In genomic region chr20:23082846-23083552, GRCh38 we compare ENCODE assay signal across 13 cellular contexts. TPM values are rescaled to one million over a fixed set of nuclear protein-coding genes. Genes with fewer than 3 reads are reported as not detected.
DNase-seq lines count a peak whose midpoint lies in the region; ATAC-seq, FAIRE-seq and TF ChIP-seq lines count a peak whose summit lies in the region.
"Had no signal": no experiment of that assay in that cellular context is flagged by ENCODE, and none has a peak within 500 bp of the region (broad histone marks: within the 10 kb centered on the region; RNA-seq: fewer than 3 reads in every experiment).

No MANE protein-coding gene starts in this region.

- H3K79me2 ChIP-seq in keratinocyte (ENCODE audit: control insufficient read depth, insufficient read depth, low read length) = no peaks in the 10 kb centered on the region
- no peaks in the 10 kb centered on the region for H3K79me2 ChIP-seq in neural progenitor cell (ENCODE audit: low read depth)

- H3K27ac Mint-ChIP-seq in WTC11 (no peak overlapping the region), neural progenitor cell (no peak overlapping the region)
- H3K27ac Mint-ChIP-seq: activated CD4-positive, alpha-beta T cell treated with anti-CD3 and anti-CD28 coated beads, Interleukin-2, amount 10 ng/mL, durations not matched to agents 24 days and 14 days had no signal

- H4K20me1 ChIP-seq in keratinocyte (ENCODE audit: control insufficient read depth, extremely low read depth, insufficient read depth, low read length) (no peaks in the 10 kb centered on the region), neural progenitor cell (ENCODE audit: low read depth) (no peaks in the 10 kb centered on the region)

- DNase-seq in HPDE6-E6E7 (ENCODE audit: extremely low spot score) = peak; percentile 62
- DNase-seq in WTC11 (ENCODE audit: low spot score) = peak; percentile 40
- DNase-seq in keratinocyte (ENCODE audit: low read depth, low spot score) = no peak
- DNase-seq in spleen = peak; percentile 85
- no peak for DNase-seq in HTR-8/SVneo (ENCODE audit: insufficient read length, low spot score)
- DNase-seq in neural progenitor cell (ENCODE audit: low spot score) = no peak
- no peak for DNase-seq in G401 (ENCODE audit: low spot score)
- DNase-seq: activated CD4-positive, alpha-beta T cell treated with anti-CD3 and anti-CD28 coated beads, Interleukin-2, amount 10 ng/mL, durations not matched to agents 24 days and 14 days; amniotic stem cell; Kasumi-1 had no signal

- intact Hi-C loops in spleen (cut with DNase I; ENCODE audit: low total_unique reads) = no loop called here

- peak; percentile 76 for ATAC-seq in WTC11
- no peak for ATAC-seq in GM21367 (IDR thresholded peaks at IDR 0.05; ENCODE audit: unreplicated experiment)
- ATAC-seq: Panc1 had no signal

- no peaks in the 10 kb centered on the region for H3F3A ChIP-seq in neural progenitor cell (ENCODE audit: low read depth)

- WGBS in spleen, 5 donors = 47 to 70% (median 52%) methylated on average over 9 of the region's 9 CpGs

- H3K4me1 ChIP-seq in keratinocyte (ENCODE audit: control insufficient read depth, extremely low read depth, insufficient read depth, low read length) = peaks cover 10% of the 10 kb centered on the region
- peaks cover 5 to 84% (median 64%) of the 10 kb centered on the region in 6 donors for H3K4me1 ChIP-seq in spleen
- peaks cover 17% of the 10 kb centered on the region for H3K4me1 ChIP-seq in neural progenitor cell

- H3K36me3 Mint-ChIP-seq in WTC11 (no peaks in the 10 kb centered on the region), neural progenitor cell (no peaks in the 10 kb centered on the region)

- dilution Hi-C loops in keratinocyte (cut with MboI; ENCODE audit: extremely low pct_ligation_motif_present, low sequenced_read_pairs) = no loop called here

- peak overlapping the region; percentile 44 for H3K4me2 ChIP-seq in keratinocyte (ENCODE audit: control insufficient read depth, extremely low read depth, insufficient read depth, low read depth, low read length)
- no peak overlapping the region for H3K4me2 ChIP-seq in neural progenitor cell

- no peaks in the 10 kb centered on the region for H3K9me1 ChIP-seq in keratinocyte (ENCODE audit: control insufficient read depth, extremely low read depth, insufficient read depth, low read length)

- H3K27me3 ChIP-seq in keratinocyte (ENCODE audit: control insufficient read depth, extremely low read depth, insufficient read depth, low read length) = no peaks in the 10 kb centered on the region
- no peaks in the 10 kb centered on the region for H3K27me3 ChIP-seq in spleen (replicated peaks in 1 of 7)
- H3K27me3 ChIP-seq in neural progenitor cell = no peaks in the 10 kb centered on the region

- no peaks in the 10 kb centered on the region for H3K9me3 ChIP-seq in keratinocyte (ENCODE audit: control insufficient read depth, low read depth, low read length)
- H3K9me3 ChIP-seq in spleen = no peaks in the 10 kb centered on the region
- no peaks in the 10 kb centered on the region for H3K9me3 ChIP-seq in neural progenitor cell (ENCODE audit: low read depth)

- in situ Hi-C loops in G401 (cut with HindIII; ENCODE audit: low sequenced_read_pairs) = no loop called here

- H3K4me3 Mint-ChIP-seq in WTC11 (no peak overlapping the region), neural progenitor cell (no peak overlapping the region)
- H3K4me3 Mint-ChIP-seq: activated CD4-positive, alpha-beta T cell treated with anti-CD3 and anti-CD28 coated beads, Interleukin-2, amount 10 ng/mL, durations not matched to agents 24 days and 14 days; neural crest cell had no signal

- TF ChIP-seq POLR2A in spleen (IDR thresholded peaks at IDR 0.05) = no peak

- POLR2A ChIA-PET in WTC11 (lab: Charles Lee) = no interaction called here

- TF ChIP-seq CTCF in WTC11 (IDR thresholded peaks at IDR 0.05) (no peak), keratinocyte (optimal IDR thresholded peaks at IDR 0.05 in 1 of 3, IDR thresholded peaks at IDR 0.05 in 1 of 3, conservative IDR thresholded peaks at IDR 0.05 in 1 of 3; ENCODE audit: extremely low read depth in 1 of 3, insufficient read depth in 2 of 3, low read length in 3 of 3) (no peak), spleen (IDR thresholded peaks at IDR 0.05 in 8 of 11, conservative IDR thresholded peaks at IDR 0.05 in 3 of 11) (no peak), neural progenitor cell (IDR thresholded peaks at IDR 0.05) (no peak)

- peak overlapping the region; percentile 19 for H3K27ac ChIP-seq in keratinocyte (ENCODE audit: control insufficient read depth, insufficient read depth, low read length)
- peak overlapping the region; percentile 16 to 96 (median 84) for H3K27ac ChIP-seq in spleen
- no peak overlapping the region for H3K27ac ChIP-seq in neural progenitor cell

- FAIRE-seq in keratinocyte (lab: Jason Lieb, UNC) (peak; percentile 72), HTR-8/SVneo (lab: Jason Lieb, UNC) (no peak)

- CTCF ChIA-PET in WTC11 (lab: Charles Lee) = interaction anchor here (0.6 to 1.0 kb wide), 5 partner anchors 21 to 341 kb away, joined by 3 to 6 read pairs (median 4); no protein-coding TSS in a partner anchor

- H3K9me3 Mint-ChIP-seq in WTC11 = no peaks in the 10 kb centered on the region
- no peaks in the 10 kb centered on the region for H3K9me3 Mint-ChIP-seq in neural progenitor cell
- H3K9me3 Mint-ChIP-seq: activated CD4-positive, alpha-beta T cell treated with anti-CD3 and anti-CD28 coated beads, Interleukin-2, amount 10 ng/mL, durations not matched to agents 24 days and 14 days; neural crest cell had no signal

- H3K4me1 Mint-ChIP-seq in WTC11 = peaks cover 33% of the 10 kb centered on the region
- H3K4me1 Mint-ChIP-seq in neural progenitor cell = peaks cover 27% of the 10 kb centered on the region

- H3K27me3 Mint-ChIP-seq in WTC11 (ENCODE audit: low read depth) (no peaks in the 10 kb centered on the region; the same call in 1 of the 2 replicates), neural progenitor cell (ENCODE audit: insufficient read depth, low read depth) (no peaks in the 10 kb centered on the region)

- no peaks in the 10 kb centered on the region for H3K36me3 ChIP-seq in keratinocyte (ENCODE audit: control insufficient read depth in 2 of 2, extremely low read depth in 1 of 2, insufficient read depth in 2 of 2, low read length in 2 of 2)
- peaks cover 0 to 35% (median 0%) of the 10 kb centered on the region in 6 donors for H3K36me3 ChIP-seq in spleen
- H3K36me3 ChIP-seq in neural progenitor cell = no peaks in the 10 kb centered on the region

- H2AFZ ChIP-seq in keratinocyte (ENCODE audit: control insufficient read depth, low read length) (peak overlapping the region; percentile 66), neural progenitor cell (replicated peaks) (no peak overlapping the region)

- H3K9ac ChIP-seq in keratinocyte (ENCODE audit: control insufficient read depth, extremely low read depth, insufficient read depth, low read length) = no peak overlapping the region
- no peak overlapping the region for H3K9ac ChIP-seq in neural progenitor cell

- H3K4me3 ChIP-seq in keratinocyte (ENCODE audit: control insufficient read depth in 2 of 3, extremely low read depth in 1 of 3, insufficient read depth in 2 of 3, low read depth in 1 of 3, low read length in 3 of 3) = no peak overlapping the region
- peak overlapping the region; percentile 17 to 67 (median 32) for H3K4me3 ChIP-seq in spleen
- no peak overlapping the region for H3K4me3 ChIP-seq in neural progenitor cell

RNA-seq across cellular contexts. Expression of gene CD93, which starts 3.1 kb away (rescaled TPM):
- total RNA-seq in WTC11 (2021) (0.05 to 0.21 TPM (median 0.09 TPM) in 3 replicates), spleen (100 to 1,000 TPM in 1 of 7 donors, 10 to 100 TPM in 6; 50.4 to 103 (median 75.4) TPM), neural progenitor cell (ENCODE audit: low replicate concordance) (not detected in 2 replicates)
- polyA plus RNA-seq in keratinocyte (0.01 TPM in 1 of 3 replicates, not detected in the others), spleen (1 to 10 TPM; 4.1 to 6.0 (median 5.9) TPM)
- 0.06 TPM for polyA plus RNA-seq in keratinocyte (2011; ENCODE audit: low read depth)
- polyA plus RNA-seq in keratinocyte (2011; cell fraction: cytosol; rRNA removed) = not detected in 2 replicates
- polyA plus RNA-seq in keratinocyte (2011; cell fraction: nucleus; rRNA removed) = 0.01 and 0.05 TPM in 2 replicates
- polyA plus RNA-seq in keratinocyte (2012; ENCODE audit: low replicate concordance) = 0.04 TPM in 1 of 2 replicates, not detected in the other
- 0.03 to 0.16 TPM (median 0.13 TPM) in 3 replicates for polyA minus RNA-seq in keratinocyte
- polyA minus RNA-seq in keratinocyte (2011; cell fraction: cytosol; rRNA and poly(A)+ RNA removed) = not detected
- polyA minus RNA-seq in keratinocyte (2011; cell fraction: nucleus; rRNA and poly(A)+ RNA removed) = not detected in 2 replicates
- not detected in 2 replicates for total RNA-seq in G401 (2014; rRNA removed; shearing (Covaris generic))

RNA-seq across cellular contexts. Expression of gene THBD, which starts 33.5 kb away (rescaled TPM):
- total RNA-seq in WTC11 (2021) = 0.34 to 1.0 TPM (median 0.92 TPM) in 3 replicates
- 2.1 to 6.2 TPM (median 4.7 TPM) in 3 replicates for polyA plus RNA-seq in keratinocyte
- 8.9 TPM for polyA plus RNA-seq in keratinocyte (2011; ENCODE audit: low read depth)
- polyA plus RNA-seq in keratinocyte (2011; cell fraction: cytosol; rRNA removed) = 2.0 and 2.1 TPM in 2 replicates
- polyA plus RNA-seq in keratinocyte (2011; cell fraction: nucleus; rRNA removed) = 11.2 and 11.4 TPM in 2 replicates
- polyA plus RNA-seq in keratinocyte (2012; ENCODE audit: low replicate concordance) = 1.9 and 19.0 TPM in 2 replicates
- 1.6 to 4.6 TPM (median 3.7 TPM) in 3 replicates for polyA minus RNA-seq in keratinocyte
- 3.8 TPM for polyA minus RNA-seq in keratinocyte (2011; cell fraction: cytosol; rRNA and poly(A)+ RNA removed)
- 9.2 and 9.4 TPM in 2 replicates for polyA minus RNA-seq in keratinocyte (2011; cell fraction: nucleus; rRNA and poly(A)+ RNA removed)
- 100 to 1,000 TPM in 2 of 7 donors, 10 to 100 TPM in 5; 47.6 to 255 (median 78.0) TPM for total RNA-seq in spleen
- 10 to 100 TPM in 1 of 3 donors, 1 to 10 TPM in 2; 7.2 to 11.6 (median 8.7) TPM for polyA plus RNA-seq in spleen
- 0.06 and 0.15 TPM in 2 replicates for total RNA-seq in neural progenitor cell (ENCODE audit: low replicate concordance)
- not detected in 2 replicates for total RNA-seq in G401 (2014; rRNA removed; shearing (Covaris generic))
- total RNA-seq: activated CD4-positive, alpha-beta T cell treated with anti-CD3 and anti-CD28 coated beads, Interleukin-2, amount 10 ng/mL, durations not matched to agents 24 days and 14 days had no signal

RNA-seq across cellular contexts. Expression of gene SSTR4, which starts 47.9 kb away (rescaled TPM):
- total RNA-seq in WTC11 (2021) (not detected in 3 replicates), spleen (not detected), neural progenitor cell (ENCODE audit: low replicate concordance) (not detected in 2 replicates)
- polyA plus RNA-seq in keratinocyte (not detected in 3 replicates), spleen (not detected)
- not detected for polyA plus RNA-seq in keratinocyte (2011; ENCODE audit: low read depth)
- polyA plus RNA-seq in keratinocyte (2011; cell fraction: cytosol; rRNA removed) = not detected in 2 replicates
- polyA plus RNA-seq in keratinocyte (2011; cell fraction: nucleus; rRNA removed) = not detected in 2 replicates
- polyA plus RNA-seq in keratinocyte (2012; ENCODE audit: low replicate concordance) = not detected in 2 replicates
- polyA minus RNA-seq in keratinocyte = not detected in 3 replicates
- polyA minus RNA-seq in keratinocyte (2011; cell fraction: cytosol; rRNA and poly(A)+ RNA removed) = not detected
- polyA minus RNA-seq in keratinocyte (2011; cell fraction: nucleus; rRNA and poly(A)+ RNA removed) = not detected in 2 replicates
- not detected in 2 replicates for total RNA-seq in G401 (2014; rRNA removed; shearing (Covaris generic))
- total RNA-seq: activated CD4-positive, alpha-beta T cell treated with anti-CD3 and anti-CD28 coated beads, Interleukin-2, amount 10 ng/mL, durations not matched to agents 24 days and 14 days; neural crest cell had no signal

Comparison
In these comparisons a context has a peak if more than half of its experiments do, and no peak if none do; other contexts are left out.
1. DNase-seq: peak in HPDE6-E6E7 (single experiment), WTC11 (single experiment) and spleen (single experiment); none in keratinocyte (single experiment), HTR-8/SVneo (single experiment), neural progenitor cell (single experiment) and G401 (single experiment).
2. H3K4me3 ChIP-seq: peak in spleen (8 of 8); none in keratinocyte (0 of 3) and neural progenitor cell (single experiment).
3. RNA of gene CD93, which starts 3.1 kb away (total RNA-seq): 50.4 to 103 TPM in spleen; 0.05 to 0.21 TPM in WTC11, not detected in neural progenitor cell and not detected in G401; every median in the first group is over 10 times any median in the second.
4. RNA of gene THBD, which starts 33.5 kb away (total RNA-seq): 47.6 to 255 TPM in spleen; 0.34 to 1.0 TPM in WTC11, 0.06 to 0.15 TPM in neural progenitor cell and not detected in G401; every median in the first group is over 10 times any median in the second.